31 cellular contexts compared by ENCODE assay signal in genomic region chr4:89217594-89217993, GRCh38.
"Had no signal": no experiment of that assay in that cellular context is flagged by ENCODE, and none has a peak within 500 bp of the region (broad histone marks: within the 10 kb centered on the region; RNA-seq: fewer than 3 reads in every experiment).

No MANE protein-coding gene starts in this region.

- H3K27me3 Mint-ChIP-seq: activated CD4-positive, alpha-beta T cell treated with anti-CD3 and anti-CD28 coated beads for 36 hours; activated naive CD4-positive, alpha-beta T cell treated with anti-CD3 and anti-CD28 coated beads, Interleukin-2, amount 50 U/mL, for 24 hours; activated naive CD8-positive, alpha-beta T cell treated with anti-CD3 and anti-CD28 coated beads, Interleukin-2, amount 50 U/mL, for 24 hours; dendritic cell treated with granulocyte-macrophage colony-stimulating factor and Interleukin-4, amounts not matched to agents 40 ng/mL and 50 ng/mL, for 4 days had no signal

- H3K4me3 ChIP-seq: coronary artery, dorsolateral prefrontal cortex, esophagus squamous epithelium, gastroesophageal sphincter, heart right ventricle had no signal

- H3K36me3 Mint-ChIP-seq: activated CD4-positive, alpha-beta memory T cell treated with anti-CD3 and anti-CD28 coated beads for 36 hours; activated CD8-positive, alpha-beta memory T cell treated with anti-CD3 and anti-CD28 coated beads, Interleukin-2, amount 10 ng/mL, durations not matched to agents 7 days and 5 days; activated naive CD4-positive, alpha-beta T cell treated with anti-CD3 and anti-CD28 coated beads, Interleukin-2, amount 50 U/mL, for 24 hours; activated naive CD8-positive, alpha-beta T cell treated with anti-CD3 and anti-CD28 coated beads for 36 hours had no signal

- H3K4me1 Mint-ChIP-seq: activated naive CD4-positive, alpha-beta T cell treated with anti-CD3 and anti-CD28 coated beads, Interleukin-2, amount 50 U/mL, for 24 hours; central memory CD8-positive, alpha-beta T cell had no signal

- H3K27ac ChIP-seq: brain microvascular endothelial cell, coronary artery, dorsolateral prefrontal cortex, epithelial cell of prostate, esophagus squamous epithelium, gastroesophageal sphincter, heart right ventricle had no signal

- H3K27me3 ChIP-seq: brain microvascular endothelial cell, esophagus squamous epithelium, gastroesophageal sphincter had no signal

- H3K36me3 ChIP-seq: brain microvascular endothelial cell, esophagus squamous epithelium, gastroesophageal sphincter, heart right ventricle had no signal

- ATAC-seq: activated CD4-positive, alpha-beta T cell treated with anti-CD3 and anti-CD28 coated beads for 36 hours; activated CD8-positive, alpha-beta memory T cell treated with anti-CD3 and anti-CD28 coated beads, Interleukin-2, amount 10 ng/mL, durations not matched to agents 7 days and 5 days; activated CD8-positive, alpha-beta T cell treated with anti-CD3 and anti-CD28 coated beads, Interleukin-2, amount 10 ng/mL, durations not matched to agents 7 days and 5 days; activated naive CD8-positive, alpha-beta T cell treated with anti-CD3 and anti-CD28 coated beads, Interleukin-2, amount 50 U/mL, for 24 hours; gastroesophageal sphincter; heart right ventricle had no signal

- H3K4me3 Mint-ChIP-seq: activated CD4-positive, alpha-beta memory T cell treated with anti-CD3 and anti-CD28 coated beads for 36 hours; activated CD4-positive, alpha-beta T cell treated with anti-CD3 and anti-CD28 coated beads for 36 hours; activated CD4-positive, alpha-beta T cell treated with anti-CD3 and anti-CD28 coated beads, Interleukin-2, amount 10 ng/mL, durations not matched to agents 24 days and 14 days; activated CD8-positive, alpha-beta memory T cell treated with anti-CD3 and anti-CD28 coated beads, Interleukin-2, amount 10 ng/mL, durations not matched to agents 7 days and 5 days; activated CD8-positive, alpha-beta T cell treated with anti-CD3 and anti-CD28 coated beads, Interleukin-2, amount 10 ng/mL, durations not matched to agents 7 days and 5 days; activated naive CD4-positive, alpha-beta T cell treated with anti-CD3 and anti-CD28 coated beads for 36 hours; activated naive CD4-positive, alpha-beta T cell treated with anti-CD3 and anti-CD28 coated beads, Interleukin-2, amount 50 U/mL, for 24 hours; activated naive CD8-positive, alpha-beta T cell treated with anti-CD3 and anti-CD28 coated beads for 36 hours; activated naive CD8-positive, alpha-beta T cell treated with anti-CD3 and anti-CD28 coated beads, Interleukin-2, amount 50 U/mL, for 24 hours; activated T-helper 1 cell treated with anti-CD3 and anti-CD28 coated beads, Interleukin-12 subunit alpha, Interleukin-12 subunit beta, Interleukin-2, Interleukin-4 antibody, amounts not matched to agents 30 ng/mL and 10 ng/mL and 1 ng/mL, durations not matched to agents 14 hours and 24 hours and 36 hours; central memory CD8-positive, alpha-beta T cell; dendritic cell treated with granulocyte-macrophage colony-stimulating factor and Interleukin-4, amounts not matched to agents 40 ng/mL and 50 ng/mL, for 4 days had no signal

- H3K4me1 ChIP-seq: esophagus squamous epithelium, gastroesophageal sphincter, heart right ventricle had no signal

- H3K9me3 ChIP-seq: esophagus squamous epithelium, gastroesophageal sphincter, heart right ventricle had no signal

- H3K27ac Mint-ChIP-seq: activated CD4-positive, alpha-beta memory T cell treated with anti-CD3 and anti-CD28 coated beads for 36 hours; activated CD4-positive, alpha-beta T cell treated with anti-CD3 and anti-CD28 coated beads for 36 hours; activated CD4-positive, alpha-beta T cell treated with anti-CD3 and anti-CD28 coated beads, Interleukin-2, amount 10 ng/mL, durations not matched to agents 24 days and 14 days; activated CD8-positive, alpha-beta memory T cell treated with anti-CD3 and anti-CD28 coated beads, Interleukin-2, amount 10 ng/mL, durations not matched to agents 7 days and 5 days; activated CD8-positive, alpha-beta T cell treated with anti-CD3 and anti-CD28 coated beads, Interleukin-2, amount 10 ng/mL, durations not matched to agents 7 days and 5 days; activated naive CD4-positive, alpha-beta T cell treated with anti-CD3 and anti-CD28 coated beads for 36 hours; activated naive CD4-positive, alpha-beta T cell treated with anti-CD3 and anti-CD28 coated beads, Interleukin-2, amount 50 U/mL, for 24 hours; activated naive CD8-positive, alpha-beta T cell treated with anti-CD3 and anti-CD28 coated beads for 36 hours; activated naive CD8-positive, alpha-beta T cell treated with anti-CD3 and anti-CD28 coated beads, Interleukin-2, amount 50 U/mL, for 24 hours; activated T-helper 1 cell treated with anti-CD3 and anti-CD28 coated beads, Interleukin-12 subunit alpha, Interleukin-12 subunit beta, Interleukin-2, Interleukin-4 antibody, amounts not matched to agents 30 ng/mL and 10 ng/mL and 1 ng/mL, durations not matched to agents 14 hours and 24 hours and 36 hours; activated T-helper 2 cell treated with anti-CD3 and anti-CD28 coated beads, Interferon-gamma antibody, Interleukin-2, Interleukin-4, amounts not matched to agents 10 μg/mL and 5 μg/mL and 100 μg/mL, durations not matched to agents 14 hours and 24 hours and 36 hours; dendritic cell treated with granulocyte-macrophage colony-stimulating factor and Interleukin-4, amounts not matched to agents 40 ng/mL and 50 ng/mL, for 4 days had no signal

- H3K9me3 Mint-ChIP-seq: activated CD4-positive, alpha-beta memory T cell treated with anti-CD3 and anti-CD28 coated beads for 36 hours; activated naive CD4-positive, alpha-beta T cell treated with anti-CD3 and anti-CD28 coated beads for 36 hours; activated naive CD4-positive, alpha-beta T cell treated with anti-CD3 and anti-CD28 coated beads, Interleukin-2, amount 50 U/mL, for 24 hours; activated naive CD8-positive, alpha-beta T cell treated with anti-CD3 and anti-CD28 coated beads for 36 hours; activated naive CD8-positive, alpha-beta T cell treated with anti-CD3 and anti-CD28 coated beads, Interleukin-2, amount 50 U/mL, for 24 hours; activated T-helper 1 cell treated with anti-CD3 and anti-CD28 coated beads, Interleukin-12 subunit alpha, Interleukin-12 subunit beta, Interleukin-2, Interleukin-4 antibody, amounts not matched to agents 30 ng/mL and 10 ng/mL and 1 ng/mL, durations not matched to agents 14 hours and 24 hours and 36 hours; activated T-helper 2 cell treated with anti-CD3 and anti-CD28 coated beads, Interferon-gamma antibody, Interleukin-2, Interleukin-4, amounts not matched to agents 10 μg/mL and 5 μg/mL and 100 μg/mL, durations not matched to agents 14 hours and 24 hours and 36 hours; central memory CD8-positive, alpha-beta T cell; dendritic cell treated with granulocyte-macrophage colony-stimulating factor and Interleukin-4, amounts not matched to agents 40 ng/mL and 50 ng/mL, for 4 days had no signal

- DNase-seq: activated CD4-positive, alpha-beta memory T cell treated with anti-CD3 and anti-CD28 coated beads for 36 hours; activated CD4-positive, alpha-beta T cell treated with anti-CD3 and anti-CD28 coated beads for 36 hours; activated CD4-positive, alpha-beta T cell treated with anti-CD3 and anti-CD28 coated beads, Interleukin-2, amount 10 ng/mL, durations not matched to agents 24 days and 14 days; activated CD4-positive, CD25-positive, alpha-beta regulatory T cell; activated CD4-positive, CD25-positive, alpha-beta regulatory T cell treated with anti-CD3 and anti-CD28 coated beads, Interleukin-2, amount 50 U/mL, for 72 hours; activated CD8-positive, alpha-beta memory T cell treated with anti-CD3 and anti-CD28 coated beads, Interleukin-2, amount 10 ng/mL, durations not matched to agents 7 days and 5 days; activated CD8-positive, alpha-beta memory T cell treated with anti-CD3 and anti-CD28 coated beads, Interleukin-2, amount 50 U/mL, for 4 hours; activated CD8-positive, alpha-beta T cell treated with anti-CD3 and anti-CD28 coated beads, Interleukin-2, amount 10 ng/mL, durations not matched to agents 7 days and 5 days; activated effector memory CD4-positive, alpha-beta T cell treated with anti-CD3 and anti-CD28 coated beads, Interleukin-2, amount 50 U/mL, for 16 hours; activated naive CD4-positive, alpha-beta T cell treated with anti-CD3 and anti-CD28 coated beads for 36 hours; activated naive CD8-positive, alpha-beta T cell treated with anti-CD3 and anti-CD28 coated beads for 36 hours; activated naive CD8-positive, alpha-beta T cell treated with anti-CD3 and anti-CD28 coated beads, Interleukin-2, amount 50 U/mL, for 24 hours; activated T-cell treated with anti-CD3 and anti-CD28 coated beads, Interleukin-2, amount 50 U/mL, for 1 hour; activated T-cell treated with anti-CD3 and anti-CD28 coated beads, Interleukin-2, amount 50 U/mL, for 48 hours; amniotic stem cell; anterior cingulate cortex; brain microvascular endothelial cell; effector CD4-positive, alpha-beta T cell; esophagus squamous epithelium; foreskin melanocyte; heart right ventricle; T-helper 2 cell had no signal
